Comparison of ENCODE assay signal across 15 cellular contexts in genomic region chrX:38312436-38312835, GRCh38. TPM values are rescaled to one million over a fixed set of nuclear protein-coding genes. Genes with fewer than 3 reads are reported as not detected.
DNase-seq lines count a peak whose midpoint lies in the region; ATAC-seq and TF ChIP-seq lines count a peak whose summit lies in the region.
"Had no signal": no experiment of that assay in that cellular context is flagged by ENCODE, and none has a peak within 500 bp of the region (broad histone marks: within the 10 kb centered on the region; RNA-seq: fewer than 3 reads in every experiment).

No MANE protein-coding gene starts in this region.

- intact Hi-C loops in natural killer cell (cut with micrococcal nuclease) = no loop called here

- in situ Hi-C loops in Caki2 (cut with HindIII; ENCODE audit: low pct_unique_long_range_greater_than_20kb, low sequenced_read_pairs) = no loop called here

- no peak overlapping the region for H3K27ac Mint-ChIP-seq in natural killer cell
- H3K27ac Mint-ChIP-seq: neural progenitor cell had no signal

- no peak overlapping the region for H4K91ac ChIP-seq in mesenchymal stem cell (ENCODE audit: low read length)

- no peak overlapping the region for H3K18ac ChIP-seq in mesenchymal stem cell (ENCODE audit: low read depth in 1 of 2, low read length in 2 of 2)

- no peak overlapping the region for H2BK12ac ChIP-seq in mesenchymal stem cell (ENCODE audit: low read length in 2 of 2)

- H3K4ac ChIP-seq in mesenchymal stem cell (ENCODE audit: low read depth in 1 of 2, low read length in 2 of 2) = no peak overlapping the region

- 60% methylated on average over 3 of the region's 4 CpGs for WGBS in mesenchymal stem cell

- no peak overlapping the region for H3K4me3 Mint-ChIP-seq in natural killer cell
- H3K4me3 Mint-ChIP-seq: neural progenitor cell had no signal

- peaks cover 0 to 6% of the 10 kb centered on the region in 2 experiments for H3K27me3 ChIP-seq in mesenchymal stem cell (ENCODE audit: control insufficient read depth in 1 of 2, insufficient read depth in 1 of 2, low read length in 2 of 2)
- H3K27me3 ChIP-seq: gastrocnemius medialis, neural progenitor cell, vagina had no signal

- no peak overlapping the region for H3K14ac ChIP-seq in mesenchymal stem cell (ENCODE audit: low read length in 2 of 2)

- H3K4me1 Mint-ChIP-seq in natural killer cell = no peaks in the 10 kb centered on the region
- H3K4me1 Mint-ChIP-seq: neural progenitor cell had no signal

- no peaks in the 10 kb centered on the region for H3K36me3 Mint-ChIP-seq in natural killer cell
- H3K36me3 Mint-ChIP-seq: neural progenitor cell had no signal

- H3K27ac ChIP-seq in mesenchymal stem cell (ENCODE audit: low read length, poor library complexity, severe bottlenecking) = peak overlapping the region; percentile 29
- H3K27ac ChIP-seq: C4-2B, gastrocnemius medialis, neural progenitor cell, vagina had no signal

- H2AK5ac ChIP-seq in mesenchymal stem cell (ENCODE audit: low read length, severe bottlenecking) = no peak overlapping the region

- no peak overlapping the region for H3K9ac ChIP-seq in mesenchymal stem cell (ENCODE audit: low read length)
- H3K9ac ChIP-seq: neural progenitor cell had no signal

- H3K4me2 ChIP-seq in mesenchymal stem cell (ENCODE audit: low read length, poor library complexity, severe bottlenecking) = no peak overlapping the region
- H3K4me2 ChIP-seq: neural progenitor cell had no signal

- H2AFZ ChIP-seq in mesenchymal stem cell (ENCODE audit: low read depth, low read length) = no peak overlapping the region
- H2AFZ ChIP-seq: neural progenitor cell had no signal

- H2BK5ac ChIP-seq in mesenchymal stem cell (ENCODE audit: low read depth, low read length, poor library complexity, severe bottlenecking) = no peak overlapping the region

- DNase-seq in Caki2 (ENCODE audit: low read depth) (peak; percentile 33), NB4 (ENCODE audit: low read depth) (peak; percentile 75), cardiac fibroblast (ENCODE audit: low read depth in 2 of 2) (peak; percentile 60 to 93), mesenchymal stem cell (peak; percentile 71), NCI-H524 treated with DMSO at 0.1 percent for 48 hours (lab: John Stamatoyannopoulos, UW) (no peak), natural killer cell (no peak)
- DNase-seq in activated CD8-positive, alpha-beta memory T cell treated with anti-CD3 and anti-CD28 coated beads for 24 hours = no peak
- DNase-seq in stimulated activated CD4-positive, alpha-beta T cell treated with anti-CD3 and anti-CD28 coated beads, Interleukin-4, amount 100 ng/mL, for 24 hours = no peak
- DNase-seq: gastrocnemius medialis, GF-D8, left colon, NCI-H1105 treated with DMSO at 0.1 percent for 48 hours had no signal

- H3K4me1 ChIP-seq in mesenchymal stem cell (ENCODE audit: control insufficient read depth, insufficient read depth, low read depth, low read length) = peaks cover 2% of the 10 kb centered on the region
- H3K4me1 ChIP-seq: gastrocnemius medialis, neural progenitor cell, vagina had no signal

- no peak overlapping the region for H3K23ac ChIP-seq in mesenchymal stem cell (ENCODE audit: low read length in 2 of 2)

- H3K4me3 ChIP-seq in NB4 (ENCODE audit: low read depth, low read length) (no peak overlapping the region), cardiac fibroblast (replicated peaks in 1 of 2; ENCODE audit: low read depth in 2 of 2, low read length in 2 of 2) (no peak overlapping the region), mesenchymal stem cell (ENCODE audit: insufficient read depth in 1 of 2, low read depth in 1 of 2, low read length in 2 of 2) (no peak overlapping the region)
- H3K4me3 ChIP-seq: gastrocnemius medialis, neural progenitor cell, vagina had no signal

- H3K27me3 Mint-ChIP-seq in natural killer cell (ENCODE audit: low read depth in 2 of 2) = no peaks in the 10 kb centered on the region

- no peaks in the 10 kb centered on the region for H3K9me3 ChIP-seq in mesenchymal stem cell (ENCODE audit: control insufficient read depth, low read length)
- H3K9me3 ChIP-seq: gastrocnemius medialis, vagina had no signal

- TF ChIP-seq POLR2A in NB4 (IDR thresholded peaks at IDR 0.05; ENCODE audit: extremely low read depth, insufficient read length) = no peak

- no peaks in the 10 kb centered on the region for H3K9me3 Mint-ChIP-seq in natural killer cell
- H3K9me3 Mint-ChIP-seq: neural progenitor cell had no signal

- peaks cover 0 to 8% of the 10 kb centered on the region in 2 experiments for H3K36me3 ChIP-seq in mesenchymal stem cell (ENCODE audit: control insufficient read depth in 1 of 2, insufficient read depth in 2 of 2, low read depth in 1 of 2, low read length in 2 of 2)
- H3K36me3 ChIP-seq: neural progenitor cell, vagina had no signal

- no peak overlapping the region for H2BK120ac ChIP-seq in mesenchymal stem cell (ENCODE audit: low read depth, low read length)

- TF ChIP-seq CTCF in NB4 (IDR thresholded peaks at IDR 0.05; ENCODE audit: low read depth, low read length) (no peak), cardiac fibroblast (IDR thresholded peaks at IDR 0.05; ENCODE audit: low read depth, low read length) (no peak), natural killer cell (IDR thresholded peaks at IDR 0.05) (no peak)

- H2BK15ac ChIP-seq in mesenchymal stem cell (ENCODE audit: low read depth, poor library complexity, severe bottlenecking) = no peak overlapping the region

- no peak for ATAC-seq in natural killer cell
- ATAC-seq: gastrocnemius medialis, left colon had no signal

- no peak overlapping the region for H4K8ac ChIP-seq in mesenchymal stem cell (ENCODE audit: low read length)

- H3K79me1 ChIP-seq in mesenchymal stem cell (replicated peaks; ENCODE audit: low read length, poor library complexity, severe bottlenecking) = no peaks in the 10 kb centered on the region

RNA-seq across cellular contexts. Expression of gene RPGR, which starts 14.9 kb away (rescaled TPM):
- 5.0 TPM in 1 of 2 replicates, not detected in the other for total RNA-seq in Caki2 (2014; rRNA removed; shearing (Covaris generic); ENCODE audit: low replicate concordance)
- 3.7 TPM for polyA plus RNA-seq in mesenchymal stem cell (2013, experiment 1 of 2)
- 3.7 TPM for polyA plus RNA-seq in mesenchymal stem cell (2013, experiment 2 of 2)
- 10 to 100 TPM; 20.8 to 33.7 (median 29.0) TPM for total RNA-seq in natural killer cell

RNA-seq across cellular contexts. Expression of gene OTC, which starts 40.0 kb away (rescaled TPM):
- not detected in 2 replicates for total RNA-seq in Caki2 (2014; rRNA removed; shearing (Covaris generic); ENCODE audit: low replicate concordance)
- not detected for polyA plus RNA-seq in mesenchymal stem cell (2013, experiment 1 of 2)
- not detected for polyA plus RNA-seq in mesenchymal stem cell (2013, experiment 2 of 2)
- not detected for total RNA-seq in natural killer cell

Comparison
In these comparisons a context has a peak if more than half of its experiments do, and no peak if none do; other contexts are left out.
1. DNase-seq: peak in Caki2 (single experiment), NB4 (single experiment), cardiac fibroblast (2 of 2) and mesenchymal stem cell (single experiment); none in activated CD8-positive, alpha-beta memory T cell treated with anti-CD3 and anti-CD28 coated beads for 24 hours (single experiment), stimulated activated CD4-positive, alpha-beta T cell treated with anti-CD3 and anti-CD28 coated beads, Interleukin-4, amount 100 ng/mL, for 24 hours (single experiment), NCI-H524 treated with DMSO at 0.1 percent for 48 hours (single experiment) and natural killer cell (single experiment).